ENCODE assay signal across 19 cellular contexts in genomic region chr3:113268306-113268705, GRCh38. TPM values are rescaled to one million over a fixed set of nuclear protein-coding genes. Genes with fewer than 3 reads are reported as not detected.
DNase-seq lines count a peak whose midpoint lies in the region; ATAC-seq and TF ChIP-seq lines count a peak whose summit lies in the region.
"Had no signal": no experiment of that assay in that cellular context is flagged by ENCODE, and none has a peak within 500 bp of the region (broad histone marks: within the 10 kb centered on the region; RNA-seq: fewer than 3 reads in every experiment).

No MANE protein-coding gene starts in this region.

- no peak overlapping the region for H3K4me3 Mint-ChIP-seq in glutamatergic neuron (ENCODE audit: unreplicated experiment)
- H3K4me3 Mint-ChIP-seq: CD8-positive, alpha-beta memory T cell; IgD-negative memory B cell had no signal

- peak overlapping the region; percentile 19 for H3K27ac Mint-ChIP-seq in glutamatergic neuron (ENCODE audit: unreplicated experiment)
- H3K27ac Mint-ChIP-seq: CD8-positive, alpha-beta memory T cell; IgD-negative memory B cell had no signal

- H3K36me3 Mint-ChIP-seq in glutamatergic neuron (ENCODE audit: unreplicated experiment) = no peaks in the 10 kb centered on the region
- H3K36me3 Mint-ChIP-seq: CD8-positive, alpha-beta memory T cell; IgD-negative memory B cell had no signal

- H3K9me3 ChIP-seq in SJCRH30 (replicated peaks) (no peaks in the 10 kb centered on the region), stomach smooth muscle (ENCODE audit: control insufficient read depth in 2 of 2, low read length in 2 of 2) (no peaks in the 10 kb centered on the region)
- H3K9me3 ChIP-seq: MG63 had no signal

- no peaks in the 10 kb centered on the region for H3K36me3 ChIP-seq in SJCRH30
- H3K36me3 ChIP-seq in stomach smooth muscle (ENCODE audit: control insufficient read depth in 2 of 2, insufficient read depth in 2 of 2, low read length in 2 of 2) = peaks cover 62 to 66% of the 10 kb centered on the region in 2 donors
- H3K36me3 ChIP-seq: MG63 had no signal

- peaks cover 56% of the 10 kb centered on the region for H3K4me1 Mint-ChIP-seq in glutamatergic neuron (ENCODE audit: low read depth, unreplicated experiment)
- H3K4me1 Mint-ChIP-seq: CD8-positive, alpha-beta memory T cell had no signal

- H3K4me3 ChIP-seq in SJCRH30 (no peak overlapping the region), stomach smooth muscle (ENCODE audit: low read length in 2 of 2) (no peak overlapping the region)
- H3K4me3 ChIP-seq: MG63 had no signal

- H3K9ac ChIP-seq in stomach smooth muscle (ENCODE audit: low read length in 2 of 2) = no peak overlapping the region

- ATAC-seq in GM21529 (IDR thresholded peaks at IDR 0.05; ENCODE audit: unreplicated experiment) = no peak
- ATAC-seq: Panc1 had no signal

- H3K27me3 ChIP-seq in SJCRH30 (no peaks in the 10 kb centered on the region), stomach smooth muscle (ENCODE audit: control insufficient read depth in 1 of 2, insufficient read depth in 2 of 2, low read length in 2 of 2) (no peaks in the 10 kb centered on the region)
- H3K27me3 ChIP-seq: MG63 had no signal

- peaks cover 51% of the 10 kb centered on the region for H3K4me1 ChIP-seq in SJCRH30
- peaks cover 25% of the 10 kb centered on the region for H3K4me1 ChIP-seq in stomach smooth muscle (ENCODE audit: control insufficient read depth, insufficient read depth, low read length)

- peaks cover 1% of the 10 kb centered on the region for H3K9me3 Mint-ChIP-seq in glutamatergic neuron (ENCODE audit: unreplicated experiment)
- H3K9me3 Mint-ChIP-seq: CD8-positive, alpha-beta memory T cell; IgD-negative memory B cell had no signal

- H3K27ac ChIP-seq in SJCRH30 = peak overlapping the region; percentile 57
- H3K27ac ChIP-seq in stomach smooth muscle (ENCODE audit: low read length) = peak overlapping the region; percentile 18

- H3K27me3 Mint-ChIP-seq in glutamatergic neuron (ENCODE audit: unreplicated experiment) = no peaks in the 10 kb centered on the region

- no peak for TF ChIP-seq CTCF in glutamatergic neuron (IDR thresholded peaks at IDR 0.05; ENCODE audit: partially characterized antibody, unreplicated experiment)

- peak; percentile 44 for DNase-seq in NCI-H1694 (lab: John Stamatoyannopoulos, UW)
- peak; percentile 77 to 87 for DNase-seq in SJCRH30
- DNase-seq in glutamatergic neuron = no peak
- DNase-seq in DMS153 treated with DMSO at 0.1 percent for 48 hours (lab: John Stamatoyannopoulos, UW; ENCODE audit: unreplicated experiment) = no peak
- DNase-seq in OCI-M2 (lab: John Stamatoyannopoulos, UW; ENCODE audit: unreplicated experiment) = no peak
- DNase-seq: ACHN; CD8-positive, alpha-beta memory T cell; HCEC 1CT; Karpas-422; MG63; NCI-H1092; NCI-H1436 treated with DMSO at 0.1 percent for 48 hours; NCI-H2227 treated with DMSO at 0.1 percent for 48 hours; NCI-H510A treated with DMSO at 0.1 percent for 48 hours; SW 1271 had no signal

RNA-seq across cellular contexts. Expression of gene BOC, which starts 56.9 kb away (rescaled TPM):
- 13.4 and 15.3 TPM in 2 replicates for total RNA-seq in SJCRH30 (2014; rRNA removed; shearing (Covaris generic))
- 32.9 TPM for total RNA-seq in glutamatergic neuron (ENCODE audit: unreplicated experiment)
- total RNA-seq: CD8-positive, alpha-beta memory T cell had no signal

Comparison
In these comparisons a context has a peak if more than half of its experiments do, and no peak if none do; other contexts are left out.
1. DNase-seq: peak in NCI-H1694 (single experiment) and SJCRH30 (2 of 2); none in glutamatergic neuron (single experiment), DMS153 treated with DMSO at 0.1 percent for 48 hours (single experiment) and OCI-M2 (single experiment).